28 cellular contexts compared by ENCODE assay signal in the genomic region with DNA sequence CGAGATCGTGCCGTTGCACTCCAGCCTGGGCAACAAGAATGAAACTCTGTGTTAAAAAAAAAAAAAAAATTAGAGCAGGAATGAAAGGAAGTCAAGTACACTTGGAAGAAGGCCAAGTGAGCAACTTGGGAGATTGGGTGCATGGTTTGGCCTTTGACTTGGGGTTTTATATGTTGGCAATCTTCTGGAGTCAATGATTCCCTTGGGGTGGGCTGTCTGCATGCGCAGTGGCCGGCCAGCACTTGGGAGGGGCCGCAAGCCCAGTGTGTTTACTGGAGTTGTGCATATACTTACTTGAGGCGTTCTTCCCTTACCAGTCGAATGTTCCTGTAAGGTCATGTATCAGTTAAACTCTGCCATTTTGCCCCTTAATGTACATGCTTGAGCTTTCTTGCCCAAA.
A peak's percentile ranks its signal among the peaks of the same experiment; 100 is the strongest.
DNase-seq lines count a peak whose midpoint lies in the region; ATAC-seq and FAIRE-seq lines count a peak whose summit lies in the region.
"Had no signal": no experiment of that assay in that cellular context is flagged by ENCODE, and none has a peak within 500 bp of the region (broad histone marks: within the 10 kb centered on the region; RNA-seq: fewer than 3 reads in every experiment).

No MANE protein-coding gene starts in this region.

- H3K36me3 Mint-ChIP-seq in activated CD4-positive, alpha-beta T cell treated with anti-CD3 and anti-CD28 coated beads, Interleukin-2, amount 10 ng/mL, durations not matched to agents 24 days and 14 days (ENCODE audit: low read depth) = peaks cover 33% of the 10 kb centered on the region
- peaks cover 44% of the 10 kb centered on the region for H3K36me3 Mint-ChIP-seq in activated CD4-positive, alpha-beta T cell treated with anti-CD3 and anti-CD28 coated beads, Interleukin-2, amount 10 ng/mL, durations not matched to agents 7 days and 5 days (ENCODE audit: low read depth)
- peaks cover 7% of the 10 kb centered on the region for H3K36me3 Mint-ChIP-seq in natural killer cell treated with Interleukin-12 subunit alpha and Interleukin-12 subunit beta and Interleukin-15 and Interleukin-18, amount 100 ng/mL, for 72 hours

- peaks cover 4 to 13% of the 10 kb centered on the region in 2 donors for H3K36me3 ChIP-seq in small intestine (ENCODE audit: control insufficient read depth in 2 of 2, insufficient read depth in 2 of 2, low read length in 2 of 2)
- H3K36me3 ChIP-seq: BE2C had no signal

- no peak overlapping the region for H3K27ac Mint-ChIP-seq in activated CD4-positive, alpha-beta T cell treated with anti-CD3 and anti-CD28 coated beads, Interleukin-2, amount 10 ng/mL, durations not matched to agents 24 days and 14 days
- H3K27ac Mint-ChIP-seq in activated CD4-positive, alpha-beta T cell treated with anti-CD3 and anti-CD28 coated beads, Interleukin-2, amount 10 ng/mL, durations not matched to agents 7 days and 5 days = no peak overlapping the region
- H3K27ac Mint-ChIP-seq in natural killer cell treated with Interleukin-12 subunit alpha and Interleukin-12 subunit beta and Interleukin-15 and Interleukin-18, amount 100 ng/mL, for 72 hours = no peak overlapping the region
- H3K27ac Mint-ChIP-seq: CD4-positive, alpha-beta T cell had no signal

- peaks cover 3% of the 10 kb centered on the region for H3K27me3 Mint-ChIP-seq in activated CD4-positive, alpha-beta T cell treated with anti-CD3 and anti-CD28 coated beads, Interleukin-2, amount 10 ng/mL, durations not matched to agents 24 days and 14 days
- H3K27me3 Mint-ChIP-seq in activated CD4-positive, alpha-beta T cell treated with anti-CD3 and anti-CD28 coated beads, Interleukin-2, amount 10 ng/mL, durations not matched to agents 7 days and 5 days = peaks cover 11% of the 10 kb centered on the region
- H3K27me3 Mint-ChIP-seq in natural killer cell treated with Interleukin-12 subunit alpha and Interleukin-12 subunit beta and Interleukin-15 and Interleukin-18, amount 100 ng/mL, for 72 hours = peaks cover under 1 to 2% of the 10 kb centered on the region in 2 donors

- ATAC-seq in natural killer cell treated with Interleukin-12 subunit alpha and Interleukin-12 subunit beta and Interleukin-15 and Interleukin-18, amount 100 ng/mL, for 72 hours = no peak
- ATAC-seq in left lobe of liver = no peak
- ATAC-seq: A549, GM12878 had no signal

- DNase-seq in activated CD4-positive, alpha-beta T cell treated with anti-CD3 and anti-CD28 coated beads, Interleukin-2, amount 10 ng/mL, durations not matched to agents 24 days and 14 days = peak; percentile 45
- DNase-seq in activated CD4-positive, alpha-beta T cell treated with anti-CD3 and anti-CD28 coated beads, Interleukin-2, amount 10 ng/mL, durations not matched to agents 7 days and 5 days = no peak
- peak; percentile 10 for DNase-seq in NCI-H69 (lab: John Stamatoyannopoulos, UW)
- DNase-seq in fibroblast of peridontal ligament (ENCODE audit: extremely low read depth) = peak; percentile 38
- peak; percentile 15 for DNase-seq in small intestine
- no peak for DNase-seq in NCI-H187 (lab: John Stamatoyannopoulos, UW)
- DNase-seq in natural killer cell treated with Interleukin-12 subunit alpha and Interleukin-12 subunit beta and Interleukin-15 and Interleukin-18, amount 100 ng/mL, for 72 hours (ENCODE audit: low spot score) = no peak
- no peak for DNase-seq in left lobe of liver (ENCODE audit: low spot score)
- DNase-seq: 8988T; ACHN; AML-193; BE2C; CD4-positive, alpha-beta T cell; CD8-positive, alpha-beta memory T cell; DMS 273 treated with DMSO at 0.1 percent for 48 hours; DMS79; EL; GDM1; GM23248; H7; HCEC 1CT had no signal

- no peaks in the 10 kb centered on the region for H3K9me3 ChIP-seq in small intestine (ENCODE audit: control insufficient read depth, low read depth)
- H3K9me3 ChIP-seq: A549; BE2C; BLaER1 treated with 17β-estradiol and CSF1 and Interleukin-3, amounts not matched to agents 10 nM and 100 nM had no signal

- H3K27ac ChIP-seq in small intestine (ENCODE audit: low read depth in 1 of 2, low read length in 1 of 2) = no peak overlapping the region
- H3K27ac ChIP-seq: A549; BLaER1 treated with 17β-estradiol and CSF1 and Interleukin-3, amounts not matched to agents 10 nM and 100 nM; GM23248 had no signal

- intact Hi-C loops in activated CD4-positive, alpha-beta T cell treated with anti-CD3 and anti-CD28 coated beads, Interleukin-2, amount 10 ng/mL, durations not matched to agents 24 days and 14 days (cut with micrococcal nuclease) = no loop called here

- CTCF ChIA-PET in activated CD4-positive, alpha-beta T cell treated with anti-CD3 and anti-CD28 coated beads, Interleukin-2, amount 10 ng/mL, durations not matched to agents 7 days and 5 days (lab: Charles Lee) = interaction anchor here (0.6 to 1.3 kb wide), 2 partner anchors 10 to 1669 kb away, joined by 3 to 9 read pairs; no protein-coding TSS in a partner anchor

- WGBS in small intestine, 3 donors = 73 to 80% (median 75%) methylated on average over 8 of the region's 8 CpGs

- H3K4me3 Mint-ChIP-seq in activated CD4-positive, alpha-beta T cell treated with anti-CD3 and anti-CD28 coated beads, Interleukin-2, amount 10 ng/mL, durations not matched to agents 24 days and 14 days = no peak overlapping the region
- no peak overlapping the region for H3K4me3 Mint-ChIP-seq in activated CD4-positive, alpha-beta T cell treated with anti-CD3 and anti-CD28 coated beads, Interleukin-2, amount 10 ng/mL, durations not matched to agents 7 days and 5 days
- no peak overlapping the region for H3K4me3 Mint-ChIP-seq in natural killer cell treated with Interleukin-12 subunit alpha and Interleukin-12 subunit beta and Interleukin-15 and Interleukin-18, amount 100 ng/mL, for 72 hours
- H3K4me3 Mint-ChIP-seq: CD14-positive monocyte; CD4-positive, alpha-beta T cell; CD8-positive, alpha-beta memory T cell had no signal

- no peak for FAIRE-seq in small intestine (lab: Jason Lieb, UNC)
- FAIRE-seq: A549, D721Med, GM12878, GM19239, H1 had no signal

- POLR2A ChIA-PET in activated CD4-positive, alpha-beta T cell treated with anti-CD3 and anti-CD28 coated beads, Interleukin-2, amount 10 ng/mL, durations not matched to agents 7 days and 5 days (lab: Charles Lee) = no interaction called here

- no peak overlapping the region for H3K4me3 ChIP-seq in small intestine (ENCODE audit: low read depth in 1 of 2, low read length in 2 of 2)
- H3K4me3 ChIP-seq: A549; BLaER1 treated with 17β-estradiol and CSF1 and Interleukin-3, amounts not matched to agents 10 nM and 100 nM; GM12878; GM23248 had no signal

- peaks cover 1% of the 10 kb centered on the region for H3K4me1 Mint-ChIP-seq in activated CD4-positive, alpha-beta T cell treated with anti-CD3 and anti-CD28 coated beads, Interleukin-2, amount 10 ng/mL, durations not matched to agents 24 days and 14 days
- H3K4me1 Mint-ChIP-seq in activated CD4-positive, alpha-beta T cell treated with anti-CD3 and anti-CD28 coated beads, Interleukin-2, amount 10 ng/mL, durations not matched to agents 7 days and 5 days = peaks cover 3% of the 10 kb centered on the region
- H3K4me1 Mint-ChIP-seq in natural killer cell treated with Interleukin-12 subunit alpha and Interleukin-12 subunit beta and Interleukin-15 and Interleukin-18, amount 100 ng/mL, for 72 hours (ENCODE audit: low read depth in 2 of 2) = peaks cover 9 to 14% of the 10 kb centered on the region in 2 donors
- H3K4me1 Mint-ChIP-seq: CD8-positive, alpha-beta memory T cell had no signal

- no peaks in the 10 kb centered on the region for H3K27me3 ChIP-seq in small intestine (ENCODE audit: control insufficient read depth in 2 of 2, insufficient read depth in 2 of 2, low read length in 2 of 2)
- H3K27me3 ChIP-seq: BE2C; BLaER1 treated with 17β-estradiol and CSF1 and Interleukin-3, amounts not matched to agents 10 nM and 100 nM had no signal

- H3K9me3 Mint-ChIP-seq in activated CD4-positive, alpha-beta T cell treated with anti-CD3 and anti-CD28 coated beads, Interleukin-2, amount 10 ng/mL, durations not matched to agents 24 days and 14 days = no peaks in the 10 kb centered on the region
- H3K9me3 Mint-ChIP-seq in activated CD4-positive, alpha-beta T cell treated with anti-CD3 and anti-CD28 coated beads, Interleukin-2, amount 10 ng/mL, durations not matched to agents 7 days and 5 days = no peaks in the 10 kb centered on the region
- H3K9me3 Mint-ChIP-seq in natural killer cell treated with Interleukin-12 subunit alpha and Interleukin-12 subunit beta and Interleukin-15 and Interleukin-18, amount 100 ng/mL, for 72 hours = no peaks in the 10 kb centered on the region
- H3K9me3 Mint-ChIP-seq: CD4-positive, alpha-beta T cell had no signal

- no peaks in the 10 kb centered on the region for H3K4me1 ChIP-seq in small intestine (ENCODE audit: control insufficient read depth in 2 of 2, insufficient read depth in 1 of 2, low read depth in 1 of 2, low read length in 1 of 2)
- H3K4me1 ChIP-seq: A549 had no signal

Comparison
In these comparisons a context has a peak if more than half of its experiments do, and no peak if none do; other contexts are left out.
1. DNase-seq: peak in activated CD4-positive, alpha-beta T cell treated with anti-CD3 and anti-CD28 coated beads, Interleukin-2, amount 10 ng/mL, durations not matched to agents 24 days and 14 days (single experiment), NCI-H69 (single experiment), fibroblast of peridontal ligament (single experiment) and small intestine (single experiment); none in activated CD4-positive, alpha-beta T cell treated with anti-CD3 and anti-CD28 coated beads, Interleukin-2, amount 10 ng/mL, durations not matched to agents 7 days and 5 days (single experiment), NCI-H187 (0 of 2), natural killer cell treated with Interleukin-12 subunit alpha and Interleukin-12 subunit beta and Interleukin-15 and Interleukin-18, amount 100 ng/mL, for 72 hours (single experiment) and left lobe of liver (single experiment).